In genomic region chr11:26599876-26600434, GRCh38 we compare ENCODE assay signal across 33 cellular contexts. TPM values are rescaled to one million over a fixed set of nuclear protein-coding genes. Genes with fewer than 3 reads are reported as not detected.
"Had no signal": no experiment of that assay in that cellular context is flagged by ENCODE, and none has a peak within 500 bp of the region (broad histone marks: within the 10 kb centered on the region; RNA-seq: fewer than 3 reads in every experiment).

No MANE protein-coding gene starts in this region.

- H3K4me1 Mint-ChIP-seq: activated CD4-positive, alpha-beta T cell treated with anti-CD3 and anti-CD28 coated beads for 36 hours; activated CD4-positive, alpha-beta T cell treated with anti-CD3 and anti-CD28 coated beads, Interleukin-2, amount 10 ng/mL, durations not matched to agents 24 days and 14 days; activated CD8-positive, alpha-beta memory T cell treated with anti-CD3 and anti-CD28 coated beads, Interleukin-2, amount 10 ng/mL, durations not matched to agents 7 days and 5 days; activated T-helper 17 cell treated with anti-CD3 and anti-CD28 coated beads, Interleukin-2, amount 50 U/mL, for 72 hours had no signal

- H3K27me3 Mint-ChIP-seq: activated CD4-positive, alpha-beta memory T cell treated with anti-CD3 and anti-CD28 coated beads for 36 hours; activated CD4-positive, alpha-beta T cell treated with anti-CD3 and anti-CD28 coated beads for 36 hours; activated CD4-positive, alpha-beta T cell treated with anti-CD3 and anti-CD28 coated beads, Interleukin-2, amount 10 ng/mL, durations not matched to agents 24 days and 14 days; activated CD8-positive, alpha-beta memory T cell treated with anti-CD3 and anti-CD28 coated beads, Interleukin-2, amount 10 ng/mL, durations not matched to agents 7 days and 5 days; activated naive CD8-positive, alpha-beta T cell; activated T-helper 17 cell treated with anti-CD3 and anti-CD28 coated beads, Interleukin-2, amount 50 U/mL, for 72 hours; effector memory CD8-positive, alpha-beta T cell had no signal

- H3K27ac ChIP-seq: brain microvascular endothelial cell, esophagus muscularis mucosa, foreskin keratinocyte, gastroesophageal sphincter, heart right ventricle had no signal

- ATAC-seq: activated CD4-positive, alpha-beta T cell treated with anti-CD3 and anti-CD28 coated beads for 36 hours; activated CD8-positive, alpha-beta memory T cell treated with anti-CD3 and anti-CD28 coated beads, Interleukin-2, amount 10 ng/mL, durations not matched to agents 7 days and 5 days; activated CD8-positive, alpha-beta T cell treated with anti-CD3 and anti-CD28 coated beads, Interleukin-2, amount 10 ng/mL, durations not matched to agents 7 days and 5 days; activated T-helper 17 cell treated with anti-CD3 and anti-CD28 coated beads, Interleukin-2, amount 50 U/mL, for 72 hours; effector memory CD8-positive, alpha-beta T cell; gastroesophageal sphincter; heart right ventricle had no signal

- H3K4me3 Mint-ChIP-seq: activated CD4-positive, alpha-beta memory T cell treated with anti-CD3 and anti-CD28 coated beads for 36 hours; activated CD4-positive, alpha-beta T cell treated with anti-CD3 and anti-CD28 coated beads for 36 hours; activated CD4-positive, alpha-beta T cell treated with anti-CD3 and anti-CD28 coated beads, Interleukin-2, amount 10 ng/mL, durations not matched to agents 24 days and 14 days; activated CD8-positive, alpha-beta memory T cell treated with anti-CD3 and anti-CD28 coated beads, Interleukin-2, amount 10 ng/mL, durations not matched to agents 7 days and 5 days; activated CD8-positive, alpha-beta T cell treated with anti-CD3 and anti-CD28 coated beads, Interleukin-2, amount 10 ng/mL, durations not matched to agents 7 days and 5 days; activated naive CD8-positive, alpha-beta T cell; activated T-helper 17 cell treated with anti-CD3 and anti-CD28 coated beads, Interleukin-2, amount 50 U/mL, for 72 hours; effector memory CD8-positive, alpha-beta T cell had no signal

- H3K36me3 Mint-ChIP-seq: activated CD4-positive, alpha-beta memory T cell treated with anti-CD3 and anti-CD28 coated beads for 36 hours; activated CD8-positive, alpha-beta memory T cell treated with anti-CD3 and anti-CD28 coated beads, Interleukin-2, amount 10 ng/mL, durations not matched to agents 7 days and 5 days; activated naive CD8-positive, alpha-beta T cell had no signal

- DNase-seq: activated CD4-positive, alpha-beta memory T cell treated with anti-CD3 and anti-CD28 coated beads for 36 hours; activated CD4-positive, alpha-beta T cell treated with anti-CD3 and anti-CD28 coated beads for 36 hours; activated CD4-positive, alpha-beta T cell treated with anti-CD3 and anti-CD28 coated beads, Interleukin-2, amount 10 ng/mL, durations not matched to agents 24 days and 14 days; activated CD4-positive, CD25-positive, alpha-beta regulatory T cell; activated CD4-positive, CD25-positive, alpha-beta regulatory T cell treated with anti-CD3 and anti-CD28 coated beads, Interleukin-2, amount 50 U/mL, for 72 hours; activated CD8-positive, alpha-beta memory T cell treated with anti-CD3 and anti-CD28 coated beads, Interleukin-2, amount 10 ng/mL, durations not matched to agents 7 days and 5 days; activated CD8-positive, alpha-beta memory T cell treated with anti-CD3 and anti-CD28 coated beads, Interleukin-2, amount 50 U/mL, for 4 hours; activated CD8-positive, alpha-beta T cell treated with anti-CD3 and anti-CD28 coated beads, Interleukin-2, amount 10 ng/mL, durations not matched to agents 7 days and 5 days; activated effector memory CD4-positive, alpha-beta T cell treated with Interleukin-2 at 50 U/mL for 16 hours; activated gamma-delta T cell treated with Interleukin-2 at 50 U/mL for 16 hours; activated naive CD4-positive, alpha-beta T cell treated with anti-CD3 and anti-CD28 coated beads, Interleukin-2, amount 50 U/mL, for 16 hours; activated naive CD4-positive, alpha-beta T cell treated with Interleukin-2 at 50 U/mL for 16 hours; activated T-cell treated with anti-CD3 and anti-CD28 coated beads, Interleukin-2, amount 50 U/mL, for 1 hour; amniotic stem cell; anterior cingulate cortex; caudate nucleus; cortex of kidney; dermis blood vessel endothelial cell; effector CD4-positive, alpha-beta T cell; effector memory CD8-positive, alpha-beta T cell; erythroblast; heart right ventricle; T-helper 2 cell had no signal

- H3K27me3 ChIP-seq: brain microvascular endothelial cell, esophagus muscularis mucosa, foreskin keratinocyte, gastroesophageal sphincter, heart right ventricle had no signal

- H3K4me1 ChIP-seq: esophagus muscularis mucosa, foreskin keratinocyte, gastroesophageal sphincter, heart right ventricle had no signal

- H3K9me3 ChIP-seq: esophagus muscularis mucosa had no signal

- H3K36me3 ChIP-seq: brain microvascular endothelial cell, esophagus muscularis mucosa, gastroesophageal sphincter, heart right ventricle had no signal

- H3K4me3 ChIP-seq: esophagus muscularis mucosa, gastroesophageal sphincter, heart right ventricle had no signal

RNA-seq across cellular contexts. Expression of gene MUC15, which starts 27.9 kb away (rescaled TPM):
- total RNA-seq: activated CD4-positive, alpha-beta memory T cell treated with anti-CD3 and anti-CD28 coated beads for 36 hours; activated CD4-positive, alpha-beta T cell treated with anti-CD3 and anti-CD28 coated beads for 36 hours; activated CD4-positive, alpha-beta T cell treated with anti-CD3 and anti-CD28 coated beads, Interleukin-2, amount 10 ng/mL, durations not matched to agents 24 days and 14 days; activated CD8-positive, alpha-beta memory T cell treated with anti-CD3 and anti-CD28 coated beads for 36 hours; activated CD8-positive, alpha-beta memory T cell treated with anti-CD3 and anti-CD28 coated beads, Interleukin-2, amount 10 ng/mL, durations not matched to agents 7 days and 5 days; activated CD8-positive, alpha-beta T cell treated with anti-CD3 and anti-CD28 coated beads, Interleukin-2, amount 10 ng/mL, durations not matched to agents 7 days and 5 days; activated T-helper 17 cell treated with anti-CD3 and anti-CD28 coated beads, Interleukin-2, amount 50 U/mL, for 72 hours; chondrocyte; dermis blood vessel endothelial cell; glomerular endothelial cell; heart right ventricle; T-helper 1 cell treated with Interleukin-12 subunit alpha and Interleukin-12 subunit beta and Interleukin-4 antibody, amounts not matched to agents 30 ng/mL and 1 ng/mL, for 36 hours had no signal
